16 cellular contexts compared by ENCODE assay signal in genomic region chr20:19764207-19764606, GRCh38. TPM values are rescaled to one million over a fixed set of nuclear protein-coding genes. Genes with fewer than 3 reads are reported as not detected.
"Had no signal": no experiment of that assay in that cellular context is flagged by ENCODE, and none has a peak within 500 bp of the region (broad histone marks: within the 10 kb centered on the region; RNA-seq: fewer than 3 reads in every experiment).

No MANE protein-coding gene starts in this region.

- H3K27me3 ChIP-seq: body of pancreas, esophagus squamous epithelium, upper lobe of right lung had no signal

- DNase-seq: activated B cell treated with CpG ODN at 0.5 μM for 24 hours; activated CD4-positive, alpha-beta memory T cell treated with anti-CD3 and anti-CD28 coated beads, Interleukin-2, amount 10 ng/mL, durations not matched to agents 7 days and 5 days; activated CD4-positive, alpha-beta T cell treated with anti-CD3 and anti-CD28 coated beads for 48 hours; activated CD8-positive, alpha-beta memory T cell treated with anti-CD3 and anti-CD28 coated beads, Interleukin-2, amount 10 ng/mL, durations not matched to agents 7 days and 5 days; body of pancreas; effector memory CD8-positive, alpha-beta T cell; esophagus squamous epithelium; left cardiac atrium; lower lobe of right lung; retina; stimulated activated CD4-positive, alpha-beta T cell treated with anti-CD3 and anti-CD28 coated beads, Interleukin-15, amount 100 ng/mL, for 24 hours; stimulated activated CD4-positive, alpha-beta T cell treated with anti-CD3 and anti-CD28 coated beads, Interleukin-4, amount 100 ng/mL, for 1 hour; stimulated activated naive CD8-positive, alpha-beta T cell treated with anti-CD3 and anti-CD28 coated beads, Interleukin-15, amount 100 ng/mL, for 72 hours; T-cell; T-helper 9 cell; upper lobe of right lung had no signal

- H3K27ac ChIP-seq: body of pancreas, esophagus squamous epithelium, lower lobe of right lung, upper lobe of right lung had no signal

- H3K9me3 ChIP-seq: body of pancreas, esophagus squamous epithelium, lower lobe of right lung, upper lobe of right lung had no signal

- H3K4me3 ChIP-seq: body of pancreas, esophagus squamous epithelium, lower lobe of right lung, upper lobe of right lung had no signal

- H3K36me3 ChIP-seq: esophagus squamous epithelium, lower lobe of right lung, upper lobe of right lung had no signal

RNA-seq across cellular contexts. Expression of gene RIN2, which starts 6.1 kb away (rescaled TPM):
- total RNA-seq: activated CD4-positive, alpha-beta memory T cell treated with anti-CD3 and anti-CD28 coated beads, Interleukin-2, amount 10 ng/mL, durations not matched to agents 7 days and 5 days; activated CD8-positive, alpha-beta memory T cell treated with anti-CD3 and anti-CD28 coated beads, Interleukin-2, amount 10 ng/mL, durations not matched to agents 7 days and 5 days had no signal
